ENCODE assay signal across 26 cellular contexts in the genomic region with DNA sequence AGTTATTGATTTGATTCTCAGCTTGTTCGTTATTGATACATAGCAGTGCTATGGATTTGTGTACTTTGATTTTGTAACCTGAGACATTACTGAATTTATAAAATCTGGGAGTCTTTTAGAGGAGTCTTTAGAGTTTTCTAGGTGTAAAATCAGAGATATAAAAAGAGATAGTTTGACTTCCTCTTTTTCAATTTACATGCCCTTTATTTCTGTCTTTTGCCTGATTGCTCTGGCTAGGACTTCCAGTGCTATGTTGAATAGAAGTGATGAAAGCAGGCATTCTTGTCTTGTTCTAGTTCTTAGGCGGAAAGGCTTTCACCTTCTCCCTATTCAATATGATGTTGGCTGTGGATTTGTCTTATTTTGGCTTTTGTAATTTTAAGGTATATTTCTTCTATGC.
DNase-seq lines count a peak whose midpoint lies in the region; ATAC-seq and TF ChIP-seq lines count a peak whose summit lies in the region.
"Had no signal": no experiment of that assay in that cellular context is flagged by ENCODE, and none has a peak within 500 bp of the region (broad histone marks: within the 10 kb centered on the region; RNA-seq: fewer than 3 reads in every experiment).

No MANE protein-coding gene starts in this region.

- H2AFZ ChIP-seq in Karpas-422 (ENCODE audit: low read length) (no peak overlapping the region), PC-9 (no peak overlapping the region)

- no peak overlapping the region for H3K4me3 Mint-ChIP-seq in activated CD4-positive, alpha-beta T cell treated with anti-CD3 and anti-CD28 coated beads, Interleukin-2, amount 10 ng/mL, durations not matched to agents 7 days and 5 days
- no peak overlapping the region for H3K4me3 Mint-ChIP-seq in activated CD4-positive, alpha-beta T cell treated with anti-CD3 and anti-CD28 coated beads for 36 hours
- H3K4me3 Mint-ChIP-seq in T-helper 17 cell (no peak overlapping the region), naive B cell (peak overlapping the region in 2 of 8 donors; percentile 4 to 25)
- H3K4me3 Mint-ChIP-seq: activated CD8-positive, alpha-beta memory T cell treated with anti-CD3 and anti-CD28 coated beads, Interleukin-2, amount 10 ng/mL, durations not matched to agents 7 days and 5 days; activated naive CD4-positive, alpha-beta T cell treated with anti-CD3 and anti-CD28 coated beads for 36 hours; WTC11 had no signal

- no peak for ATAC-seq in activated CD4-positive, alpha-beta T cell treated with anti-CD3 and anti-CD28 coated beads for 36 hours
- ATAC-seq in T-helper 17 cell (no peak), naive B cell (ENCODE audit: low read depth in 2 of 2) (no peak)
- ATAC-seq: activated CD8-positive, alpha-beta memory T cell treated with anti-CD3 and anti-CD28 coated beads, Interleukin-2, amount 10 ng/mL, durations not matched to agents 7 days and 5 days; heart left ventricle; right cardiac atrium; WTC11 had no signal

- H3K79me2 ChIP-seq in Karpas-422 (ENCODE audit: low read length) (0 out of 2 replicates have a peak, but pooled peaks cover 4% of the 10 kb centered on the region), PC-9 (ENCODE audit: low read depth) (peaks cover 4% of the 10 kb centered on the region; the same call in 1 of the 2 replicates)

- no peaks in the 10 kb centered on the region for H3F3A ChIP-seq in PC-9 (ENCODE audit: insufficient read depth, low read depth)

- no peaks in the 10 kb centered on the region for H3K36me3 ChIP-seq in Karpas-422 (ENCODE audit: insufficient read depth, low read length)
- no peaks in the 10 kb centered on the region for H3K36me3 ChIP-seq in PC-9 (ENCODE audit: low read depth)
- H3K36me3 ChIP-seq: brain microvascular endothelial cell had no signal

- no peak for DNase-seq in activated CD4-positive, alpha-beta T cell treated with anti-CD3 and anti-CD28 coated beads, Interleukin-2, amount 10 ng/mL, durations not matched to agents 7 days and 5 days
- no peak for DNase-seq in activated CD4-positive, alpha-beta T cell treated with anti-CD3 and anti-CD28 coated beads for 36 hours
- DNase-seq in Karpas-422 (peak; percentile 48), T-helper 17 cell (no peak), naive B cell (no peak), PC-9 (no peak), DMS 273 treated with DMSO at 0.1 percent for 48 hours (lab: John Stamatoyannopoulos, UW) (no peak)
- DNase-seq in stimulated activated CD4-positive, alpha-beta T cell treated with anti-CD3 and anti-CD28 coated beads, Interleukin-4, amount 100 ng/mL, for 1 hour: no peak
- DNase-seq: activated CD8-positive, alpha-beta memory T cell treated with anti-CD3 and anti-CD28 coated beads, Interleukin-2, amount 10 ng/mL, durations not matched to agents 7 days and 5 days; activated naive CD4-positive, alpha-beta T cell treated with anti-CD3 and anti-CD28 coated beads for 36 hours; amniotic stem cell; brain microvascular endothelial cell; DND-41; effector CD4-positive, alpha-beta T cell; GOT3; heart left ventricle; IMR-90; NCI-H1417; NCI-H446; NCI-H774; posterior cingulate gyrus; right cardiac atrium; stimulated activated CD4-positive, alpha-beta T cell treated with anti-CD3 and anti-CD28 coated beads, Interleukin-2, amount 100 ng/mL, for 24 hours had no signal

- H3K4me3 ChIP-seq in Karpas-422 (ENCODE audit: low read length) (no peak overlapping the region), PC-9 (no peak overlapping the region)
- H3K4me3 ChIP-seq: heart left ventricle, lung, tibial nerve had no signal

- no TSS peak for BruUV-seq in PC-9 (replicated peaks; lab: Mats Ljungman, UMichigan)

- no peak overlapping the region for H3K4me2 ChIP-seq in Karpas-422 (ENCODE audit: low read depth, low read length, poor library complexity, severe bottlenecking)
- H3K4me2 ChIP-seq in PC-9: no peak overlapping the region

- no peak overlapping the region for H3K9ac ChIP-seq in Karpas-422 (ENCODE audit: low read length)

- CTCF ChIA-PET in activated CD4-positive, alpha-beta T cell treated with anti-CD3 and anti-CD28 coated beads, Interleukin-2, amount 10 ng/mL, durations not matched to agents 7 days and 5 days (lab: Charles Lee): no interaction called here
- CTCF ChIA-PET in activated CD4-positive, alpha-beta T cell treated with anti-CD3 and anti-CD28 coated beads for 36 hours (lab: Charles Lee): no interaction called here
- CTCF ChIA-PET in PC-9 (lab: Charles Lee): no interaction called here

- H3K9me3 Mint-ChIP-seq in activated CD4-positive, alpha-beta T cell treated with anti-CD3 and anti-CD28 coated beads, Interleukin-2, amount 10 ng/mL, durations not matched to agents 7 days and 5 days: peaks cover 12% of the 10 kb centered on the region
- peaks cover 14% of the 10 kb centered on the region for H3K9me3 Mint-ChIP-seq in activated CD4-positive, alpha-beta T cell treated with anti-CD3 and anti-CD28 coated beads for 36 hours (ENCODE audit: low read depth)
- peaks cover 0 to 3% (median 0%) of the 10 kb centered on the region in 7 donors for H3K9me3 Mint-ChIP-seq in naive B cell

- POLR2A ChIA-PET in activated CD4-positive, alpha-beta T cell treated with anti-CD3 and anti-CD28 coated beads, Interleukin-2, amount 10 ng/mL, durations not matched to agents 7 days and 5 days (lab: Charles Lee): no interaction called here
- POLR2A ChIA-PET in activated CD4-positive, alpha-beta T cell treated with anti-CD3 and anti-CD28 coated beads for 36 hours (lab: Charles Lee): no interaction called here
- POLR2A ChIA-PET in PC-9 (lab: Charles Lee; ENCODE audit: unreplicated experiment): no interaction called here

- H3K4me1 ChIP-seq in Karpas-422 (ENCODE audit: low read length): peaks cover 11% of the 10 kb centered on the region
- H3K4me1 ChIP-seq in PC-9 (replicated peaks; ENCODE audit: insufficient read depth): no peaks in the 10 kb centered on the region
- H3K4me1 ChIP-seq: tibial nerve had no signal

- H3K27ac Mint-ChIP-seq in activated CD4-positive, alpha-beta T cell treated with anti-CD3 and anti-CD28 coated beads, Interleukin-2, amount 10 ng/mL, durations not matched to agents 7 days and 5 days: peak overlapping the region; percentile 95
- no peak overlapping the region for H3K27ac Mint-ChIP-seq in activated CD4-positive, alpha-beta T cell treated with anti-CD3 and anti-CD28 coated beads for 36 hours
- H3K27ac Mint-ChIP-seq in T-helper 17 cell: peak overlapping the region; percentile 56
- peak overlapping the region in 4 of 6 donors; percentile 6 to 90 (median 10) for H3K27ac Mint-ChIP-seq in naive B cell
- H3K27ac Mint-ChIP-seq: activated naive CD4-positive, alpha-beta T cell treated with anti-CD3 and anti-CD28 coated beads for 36 hours; WTC11 had no signal

- H3K27ac ChIP-seq in Karpas-422 (ENCODE audit: low read length) (no peak overlapping the region), PC-9 (no peak overlapping the region)
- H3K27ac ChIP-seq: brain microvascular endothelial cell, tibial nerve had no signal

- H3K27me3 ChIP-seq in Karpas-422 (ENCODE audit: low read length): no peaks in the 10 kb centered on the region
- H3K27me3 ChIP-seq in PC-9 (ENCODE audit: insufficient read depth, low read depth): no peaks in the 10 kb centered on the region
- H3K27me3 ChIP-seq: brain microvascular endothelial cell, heart left ventricle, tibial nerve had no signal

- no peaks in the 10 kb centered on the region for H3K9me2 ChIP-seq in Karpas-422 (replicated peaks; ENCODE audit: insufficient read depth, low read length)
- H3K9me2 ChIP-seq in PC-9 (ENCODE audit: insufficient read depth): no peaks in the 10 kb centered on the region

- peaks cover 52% of the 10 kb centered on the region for H3K36me3 Mint-ChIP-seq in activated CD4-positive, alpha-beta T cell treated with anti-CD3 and anti-CD28 coated beads, Interleukin-2, amount 10 ng/mL, durations not matched to agents 7 days and 5 days (ENCODE audit: low read depth)
- peaks cover 47% of the 10 kb centered on the region for H3K36me3 Mint-ChIP-seq in activated CD4-positive, alpha-beta T cell treated with anti-CD3 and anti-CD28 coated beads for 36 hours (ENCODE audit: low read depth)
- H3K36me3 Mint-ChIP-seq in T-helper 17 cell (ENCODE audit: low read depth) (peaks cover 4% of the 10 kb centered on the region), naive B cell (peaks cover 38 to 42% of the 10 kb centered on the region in 2 donors)

- no peak for TF ChIP-seq CTCF in PC-9 (conservative IDR thresholded peaks at IDR 0.05)

- peaks cover 63% of the 10 kb centered on the region for H3K4me1 Mint-ChIP-seq in activated CD4-positive, alpha-beta T cell treated with anti-CD3 and anti-CD28 coated beads, Interleukin-2, amount 10 ng/mL, durations not matched to agents 7 days and 5 days
- peaks cover 44% of the 10 kb centered on the region for H3K4me1 Mint-ChIP-seq in activated CD4-positive, alpha-beta T cell treated with anti-CD3 and anti-CD28 coated beads for 36 hours
- peaks cover 39% of the 10 kb centered on the region for H3K4me1 Mint-ChIP-seq in T-helper 17 cell
- H3K4me1 Mint-ChIP-seq in naive B cell: peaks cover 48 to 68% (median 67%) of the 10 kb centered on the region in 3 donors
- H3K4me1 Mint-ChIP-seq: WTC11 had no signal

- intact Hi-C loops in activated CD4-positive, alpha-beta T cell treated with anti-CD3 and anti-CD28 coated beads for 36 hours (cut with DNase I, micrococcal nuclease): no loop called here
- intact Hi-C loops in PC-9 (cut with micrococcal nuclease; ENCODE audit: unreplicated experiment): no loop called here

- H4K20me1 ChIP-seq in Karpas-422 (ENCODE audit: insufficient read depth, low read depth, low read length) (no peaks in the 10 kb centered on the region), PC-9 (ENCODE audit: insufficient read depth) (peaks cover 3% of the 10 kb centered on the region; the same call in 1 of the 2 replicates)

- H3K9me3 ChIP-seq in Karpas-422 (ENCODE audit: low read length) (no peaks in the 10 kb centered on the region), T-helper 17 cell (ENCODE audit: control insufficient read depth, low read length, poor library complexity, severe bottlenecking) (no peaks in the 10 kb centered on the region), PC-9 (ENCODE audit: insufficient read depth, low read depth) (no peaks in the 10 kb centered on the region)
- H3K9me3 ChIP-seq: heart left ventricle, tibial nerve had no signal

- H3K27me3 Mint-ChIP-seq in activated CD4-positive, alpha-beta T cell treated with anti-CD3 and anti-CD28 coated beads, Interleukin-2, amount 10 ng/mL, durations not matched to agents 7 days and 5 days: no peaks in the 10 kb centered on the region
- H3K27me3 Mint-ChIP-seq in activated CD4-positive, alpha-beta T cell treated with anti-CD3 and anti-CD28 coated beads for 36 hours: no peaks in the 10 kb centered on the region
- no peaks in the 10 kb centered on the region for H3K27me3 Mint-ChIP-seq in T-helper 17 cell
- H3K27me3 Mint-ChIP-seq in naive B cell: no peaks in the 10 kb centered on the region
- H3K27me3 Mint-ChIP-seq: activated CD8-positive, alpha-beta memory T cell treated with anti-CD3 and anti-CD28 coated beads, Interleukin-2, amount 10 ng/mL, durations not matched to agents 7 days and 5 days had no signal
